ENCODE assay signal across 2 cellular contexts in genomic region chr2:42065753-42066152, GRCh38. TPM values are rescaled to one million over a fixed set of nuclear protein-coding genes. Genes with fewer than 3 reads are reported as not detected.
"Had no signal": no experiment of that assay in that cellular context is flagged by ENCODE, and none has a peak within 500 bp of the region (broad histone marks: within the 10 kb centered on the region; RNA-seq: fewer than 3 reads in every experiment).

No MANE protein-coding gene starts in this region.

RNA-seq across cellular contexts. Expression of gene PKDCC, which starts 17.9 kb away (rescaled TPM):
- total RNA-seq: naive thymus-derived CD8-positive, alpha-beta T cell; natural killer cell treated with Interleukin-12 subunit alpha and Interleukin-12 subunit beta and Interleukin-15 and Interleukin-18, amount 100 ng/mL, for 72 hours had no signal
- polyA plus RNA-seq: naive thymus-derived CD8-positive, alpha-beta T cell had no signal
